Comparison of ENCODE assay signal across 1 cellular context in the genomic region with DNA sequence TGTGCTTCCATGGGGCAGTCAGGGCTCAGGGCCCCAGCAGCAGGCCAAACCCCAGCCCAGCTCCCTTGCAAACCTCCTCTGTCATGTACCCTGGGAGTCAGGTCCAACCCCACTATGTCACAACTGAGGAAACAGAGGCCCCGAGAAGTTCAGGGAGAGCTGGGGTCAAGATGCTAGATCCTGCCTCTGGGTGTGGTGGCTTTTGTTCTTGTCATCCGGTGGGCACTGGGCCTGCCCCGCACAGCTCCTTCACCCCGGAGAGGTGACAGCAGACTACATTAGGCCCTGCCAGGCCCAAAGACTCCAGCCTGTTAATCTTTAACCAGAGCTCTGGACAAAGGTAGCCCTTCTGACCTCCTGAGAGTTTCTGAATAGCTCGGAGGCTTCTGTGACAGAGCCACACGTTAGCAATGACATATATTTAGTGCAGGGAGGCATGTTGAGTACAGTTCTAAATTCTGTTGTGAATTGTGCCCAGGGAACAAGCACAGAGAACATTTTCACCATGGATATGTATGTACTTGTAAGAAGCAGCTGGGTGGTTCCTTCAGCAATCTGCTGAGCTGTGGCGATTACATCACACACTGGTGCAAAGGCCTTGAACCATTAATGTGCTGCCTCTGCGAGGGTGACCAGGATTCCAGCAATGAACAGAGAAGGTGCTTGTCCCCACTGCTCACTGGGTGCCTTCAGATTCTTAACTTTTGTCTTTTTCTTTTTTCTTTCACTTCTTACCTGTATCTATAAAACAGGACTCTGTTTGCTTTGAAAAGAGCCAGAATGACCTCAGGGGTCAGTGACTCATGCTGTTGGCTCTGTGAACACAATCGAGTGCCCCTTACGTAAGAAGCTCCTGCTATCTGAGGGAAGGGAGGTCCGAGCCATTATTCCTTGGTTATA.
A peak's percentile ranks its signal among the peaks of the same experiment; 100 is the strongest.
TF ChIP-seq lines count a peak whose summit lies in the region.

No MANE protein-coding gene starts in this region.

TF ChIP-seq in HepG2, 621 proteins besides CTCF, POLR2A, EP300 and RAD21 (continued from another document and continues in another):
- TF ChIP-seq, protein P1, sequence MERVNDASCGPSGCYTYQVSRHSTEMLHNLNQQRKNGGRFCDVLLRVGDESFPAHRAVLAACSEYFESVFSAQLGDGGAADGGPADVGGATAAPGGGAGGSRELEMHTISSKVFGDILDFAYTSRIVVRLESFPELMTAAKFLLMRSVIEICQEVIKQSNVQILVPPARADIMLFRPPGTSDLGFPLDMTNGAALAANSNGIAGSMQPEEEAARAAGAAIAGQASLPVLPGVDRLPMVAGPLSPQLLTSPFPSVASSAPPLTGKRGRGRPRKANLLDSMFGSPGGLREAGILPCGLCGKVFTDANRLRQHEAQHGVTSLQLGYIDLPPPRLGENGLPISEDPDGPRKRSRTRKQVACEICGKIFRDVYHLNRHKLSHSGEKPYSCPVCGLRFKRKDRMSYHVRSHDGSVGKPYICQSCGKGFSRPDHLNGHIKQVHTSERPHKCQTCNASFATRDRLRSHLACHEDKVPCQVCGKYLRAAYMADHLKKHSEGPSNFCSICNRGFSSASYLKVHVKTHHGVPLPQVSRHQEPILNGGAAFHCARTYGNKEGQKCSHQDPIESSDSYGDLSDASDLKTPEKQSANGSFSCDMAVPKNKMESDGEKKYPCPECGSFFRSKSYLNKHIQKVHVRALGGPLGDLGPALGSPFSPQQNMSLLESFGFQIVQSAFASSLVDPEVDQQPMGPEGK (CRISPR knock-in tag; IDR thresholded peaks at IDR 0.05), result peak; percentile 27; the same call in 1 of the 2 replicates
- TF ChIP-seq ZNF263 (CRISPR knock-in tag; IDR thresholded peaks at IDR 0.05), result peak; percentile 50; the same call in 1 of the 2 replicates
- no peak for TF ChIP-seq PAF1 (CRISPR knock-in tag; IDR thresholded peaks at IDR 0.05)
- TF ChIP-seq ZNF780A (CRISPR knock-in tag; IDR thresholded peaks at IDR 0.05), result no peak
- TF ChIP-seq FOXK2 (IDR thresholded peaks at IDR 0.05), result peak; percentile 66; the same call in 1 of the 2 replicates
- TF ChIP-seq, protein P2, sequence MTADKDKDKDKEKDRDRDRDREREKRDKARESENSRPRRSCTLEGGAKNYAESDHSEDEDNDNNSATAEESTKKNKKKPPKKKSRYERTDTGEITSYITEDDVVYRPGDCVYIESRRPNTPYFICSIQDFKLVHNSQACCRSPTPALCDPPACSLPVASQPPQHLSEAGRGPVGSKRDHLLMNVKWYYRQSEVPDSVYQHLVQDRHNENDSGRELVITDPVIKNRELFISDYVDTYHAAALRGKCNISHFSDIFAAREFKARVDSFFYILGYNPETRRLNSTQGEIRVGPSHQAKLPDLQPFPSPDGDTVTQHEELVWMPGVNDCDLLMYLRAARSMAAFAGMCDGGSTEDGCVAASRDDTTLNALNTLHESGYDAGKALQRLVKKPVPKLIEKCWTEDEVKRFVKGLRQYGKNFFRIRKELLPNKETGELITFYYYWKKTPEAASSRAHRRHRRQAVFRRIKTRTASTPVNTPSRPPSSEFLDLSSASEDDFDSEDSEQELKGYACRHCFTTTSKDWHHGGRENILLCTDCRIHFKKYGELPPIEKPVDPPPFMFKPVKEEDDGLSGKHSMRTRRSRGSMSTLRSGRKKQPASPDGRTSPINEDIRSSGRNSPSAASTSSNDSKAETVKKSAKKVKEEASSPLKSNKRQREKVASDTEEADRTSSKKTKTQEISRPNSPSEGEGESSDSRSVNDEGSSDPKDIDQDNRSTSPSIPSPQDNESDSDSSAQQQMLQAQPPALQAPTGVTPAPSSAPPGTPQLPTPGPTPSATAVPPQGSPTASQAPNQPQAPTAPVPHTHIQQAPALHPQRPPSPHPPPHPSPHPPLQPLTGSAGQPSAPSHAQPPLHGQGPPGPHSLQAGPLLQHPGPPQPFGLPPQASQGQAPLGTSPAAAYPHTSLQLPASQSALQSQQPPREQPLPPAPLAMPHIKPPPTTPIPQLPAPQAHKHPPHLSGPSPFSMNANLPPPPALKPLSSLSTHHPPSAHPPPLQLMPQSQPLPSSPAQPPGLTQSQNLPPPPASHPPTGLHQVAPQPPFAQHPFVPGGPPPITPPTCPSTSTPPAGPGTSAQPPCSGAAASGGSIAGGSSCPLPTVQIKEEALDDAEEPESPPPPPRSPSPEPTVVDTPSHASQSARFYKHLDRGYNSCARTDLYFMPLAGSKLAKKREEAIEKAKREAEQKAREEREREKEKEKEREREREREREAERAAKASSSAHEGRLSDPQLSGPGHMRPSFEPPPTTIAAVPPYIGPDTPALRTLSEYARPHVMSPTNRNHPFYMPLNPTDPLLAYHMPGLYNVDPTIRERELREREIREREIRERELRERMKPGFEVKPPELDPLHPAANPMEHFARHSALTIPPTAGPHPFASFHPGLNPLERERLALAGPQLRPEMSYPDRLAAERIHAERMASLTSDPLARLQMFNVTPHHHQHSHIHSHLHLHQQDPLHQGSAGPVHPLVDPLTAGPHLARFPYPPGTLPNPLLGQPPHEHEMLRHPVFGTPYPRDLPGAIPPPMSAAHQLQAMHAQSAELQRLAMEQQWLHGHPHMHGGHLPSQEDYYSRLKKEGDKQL (CRISPR knock-in tag; IDR thresholded peaks at IDR 0.05; ENCODE audit: low read depth), result peak; percentile 77
- peak; percentile 68; the same call in 1 of the 2 replicates for TF ChIP-seq ETV5 (CRISPR knock-in tag; IDR thresholded peaks at IDR 0.05; ENCODE audit: borderline replicate concordance)
- 0 out of 2 replicates have a peak, but pooled peaks have one; percentile 28 for TF ChIP-seq MLX (CRISPR knock-in tag; IDR thresholded peaks at IDR 0.05)
- peak; percentile 90 for TF ChIP-seq PAXIP1 (CRISPR knock-in tag; conservative IDR thresholded peaks at IDR 0.05)
- peak; percentile 72 for TF ChIP-seq ZBED4 (CRISPR knock-in tag; IDR thresholded peaks at IDR 0.05; ENCODE audit: borderline replicate concordance)
- TF ChIP-seq ZNF83 (CRISPR knock-in tag; IDR thresholded peaks at IDR 0.05; ENCODE audit: borderline replicate concordance), result no peak
- TF ChIP-seq ZNF121 (CRISPR knock-in tag; IDR thresholded peaks at IDR 0.05), result peak; percentile 7; the same call in 1 of the 2 replicates
- TF ChIP-seq FOXO1 (CRISPR knock-in tag; IDR thresholded peaks at IDR 0.05), result peak; percentile 74; the same call in 1 of the 2 replicates
- TF ChIP-seq ZNF503 (CRISPR knock-in tag; IDR thresholded peaks at IDR 0.05), result peak; percentile 36
- no peak for TF ChIP-seq MBD4 (IDR thresholded peaks at IDR 0.05; ENCODE audit: borderline replicate concordance, low read length)
- TF ChIP-seq, protein P3, sequence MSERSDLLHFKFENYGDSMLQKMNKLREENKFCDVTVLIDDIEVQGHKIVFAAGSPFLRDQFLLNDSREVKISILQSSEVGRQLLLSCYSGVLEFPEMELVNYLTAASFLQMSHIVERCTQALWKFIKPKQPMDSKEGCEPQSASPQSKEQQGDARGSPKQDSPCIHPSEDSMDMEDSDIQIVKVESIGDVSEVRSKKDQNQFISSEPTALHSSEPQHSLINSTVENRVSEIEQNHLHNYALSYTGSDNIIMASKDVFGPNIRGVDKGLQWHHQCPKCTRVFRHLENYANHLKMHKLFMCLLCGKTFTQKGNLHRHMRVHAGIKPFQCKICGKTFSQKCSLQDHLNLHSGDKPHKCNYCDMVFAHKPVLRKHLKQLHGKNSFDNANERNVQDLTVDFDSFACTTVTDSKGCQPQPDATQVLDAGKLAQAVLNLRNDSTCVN (CRISPR knock-in tag; IDR thresholded peaks at IDR 0.05; ENCODE audit: borderline replicate concordance), result peak; percentile 98
- 0 out of 2 replicates have a peak, but pooled peaks have one; percentile 14 for TF ChIP-seq ZKSCAN1 (IDR thresholded peaks at IDR 0.05; ENCODE audit: low read length)
- no peak; the same call in 1 of the 2 replicates for TF ChIP-seq THYN1 (CRISPR knock-in tag; IDR thresholded peaks at IDR 0.05; ENCODE audit: borderline replicate concordance, low read depth)
- no peak for TF ChIP-seq ZC3H13 (CRISPR knock-in tag; IDR thresholded peaks at IDR 0.05)
- TF ChIP-seq HOMEZ (CRISPR knock-in tag; IDR thresholded peaks at IDR 0.05; ENCODE audit: low read depth), result peak; percentile 56; the same call in 1 of the 2 replicates
- peak; percentile 8; the same call in 1 of the 2 replicates for TF ChIP-seq ZNF441 (CRISPR knock-in tag; IDR thresholded peaks at IDR 0.05; ENCODE audit: borderline replicate concordance)
- no peak for TF ChIP-seq ZNF484 (CRISPR knock-in tag; IDR thresholded peaks at IDR 0.05; ENCODE audit: borderline replicate concordance, low read depth)
- no peak for TF ChIP-seq ZNF10 (CRISPR knock-in tag; IDR thresholded peaks at IDR 0.05; ENCODE audit: borderline replicate concordance, low read depth)
- no peak for TF ChIP-seq ZNF430 (CRISPR knock-in tag; IDR thresholded peaks at IDR 0.05)
- TF ChIP-seq ZNF253 (CRISPR knock-in tag; IDR thresholded peaks at IDR 0.05; ENCODE audit: borderline replicate concordance), result no peak
- 0 out of 2 replicates have a peak, but pooled peaks have one; percentile 20 for TF ChIP-seq ZNF788 (CRISPR knock-in tag; IDR thresholded peaks at IDR 0.05; ENCODE audit: borderline replicate concordance)
- peak; percentile 52 for TF ChIP-seq PHF21A (CRISPR knock-in tag; IDR thresholded peaks at IDR 0.05)
